8 cellular contexts compared by ENCODE assay signal in genomic region chr1:21594935-21595897, GRCh38.
DNase-seq lines count a peak whose midpoint lies in the region; ATAC-seq and TF ChIP-seq lines count a peak whose summit lies in the region.

No MANE protein-coding gene starts in this region.

- peak; percentile 8 for TF ChIP-seq CTCF in CD8-positive, alpha-beta T cell (IDR thresholded peaks at IDR 0.05)
- peak; percentile 70 for TF ChIP-seq CTCF in HEK293 (tag by site-specific recombination; IDR thresholded peaks at IDR 0.05)
- peak; percentile 73 for TF ChIP-seq CTCF in SK-N-SH (IDR thresholded peaks at IDR 0.05)

- H3K27ac ChIP-seq in CD8-positive, alpha-beta T cell (ENCODE audit: low read depth, low read length) = no peak overlapping the region
- H3K27ac ChIP-seq in HEK293 (ENCODE audit: extremely low read depth, low read depth, low read length) (no peak overlapping the region), SK-N-SH (ENCODE audit: low read depth in 2 of 2, low read length in 1 of 2) (no peak overlapping the region)

- 81% methylated on average over 17 of the region's 26 CpGs for WGBS in SK-N-SH (ENCODE audit: low lambda C conversion rate)

- H3K9me3 Mint-ChIP-seq in CD8-positive, alpha-beta T cell = no peaks in the 10 kb centered on the region

- no peak overlapping the region for H3K9ac ChIP-seq in SK-N-SH

- no peak overlapping the region for H3K27ac Mint-ChIP-seq in CD8-positive, alpha-beta T cell

- H3K79me2 ChIP-seq in SK-N-SH (ENCODE audit: insufficient read depth) = no peaks in the 10 kb centered on the region

- H3K4me1 Mint-ChIP-seq in CD8-positive, alpha-beta T cell (ENCODE audit: low read depth) = peaks cover 3% of the 10 kb centered on the region

- H3K4me2 ChIP-seq in SK-N-SH = no peak overlapping the region

- CTCF ChIA-PET in CD8-positive, alpha-beta T cell (lab: Charles Lee) = interaction anchor here (1.1 kb wide), 1 partner anchor 84 kb away, joined by 3 read pairs; no protein-coding TSS in a partner anchor
- CTCF ChIA-PET in HEK293 (lab: Yijun Ruan, JAX) (interaction anchor here (0.6 to 2.4 kb wide), 23 partner anchors 15 to 1193 kb away, joined by 3 to 10 read pairs (median 4); no protein-coding TSS in a partner anchor), SK-N-SH (lab: Yijun Ruan, JAX) (interaction anchor here (0.6 to 7.0 kb wide), 28 partner anchors 8 to 341 kb away, joined by 3 to 52 read pairs (median 4); partner anchors contain the start of gene ALPL)

- TF ChIP-seq EP300 in SK-N-SH (IDR thresholded peaks at IDR 0.05; ENCODE audit: borderline replicate concordance in 1 of 2, low read depth in 1 of 2, low read length in 1 of 2) = no peak

- H2AFZ ChIP-seq in SK-N-SH (ENCODE audit: low read depth) = no peak overlapping the region

- H4K20me1 ChIP-seq in SK-N-SH (ENCODE audit: insufficient read depth) = no peaks in the 10 kb centered on the region

- H3K27me3 Mint-ChIP-seq in CD8-positive, alpha-beta T cell (ENCODE audit: low read depth) = peaks cover 15% of the 10 kb centered on the region

- ATAC-seq in CD8-positive, alpha-beta T cell = no peak
- ATAC-seq in GM18519 (IDR thresholded peaks at IDR 0.05; ENCODE audit: low FRiP score, unreplicated experiment) = no peak

- no peaks in the 10 kb centered on the region for H3K9me3 ChIP-seq in CD8-positive, alpha-beta T cell (ENCODE audit: low read length)
- H3K9me3 ChIP-seq in HEK293 (ENCODE audit: control insufficient read depth, insufficient read depth, low read depth, low read length) (no peaks in the 10 kb centered on the region), SK-N-SH (no peaks in the 10 kb centered on the region)

- H3K4me1 ChIP-seq in CD8-positive, alpha-beta T cell (ENCODE audit: insufficient read depth, low read length) = no peaks in the 10 kb centered on the region
- H3K4me1 ChIP-seq in HEK293 (ENCODE audit: control insufficient read depth, insufficient read depth, low read length) (no peaks in the 10 kb centered on the region), SK-N-SH (ENCODE audit: control insufficient read depth in 1 of 2, insufficient read depth in 2 of 2, low read depth in 1 of 2, low read length in 1 of 2) (peaks cover 0 to 13% of the 10 kb centered on the region in 2 experiments; a peak in 2 of 4 replicates)

- DNase-seq in CD8-positive, alpha-beta T cell = peak in 6 of 7 experiments; percentile 7 to 51 (median 32)
- DNase-seq in SK-N-SH (peak; percentile 86), astrocyte of the hippocampus (ENCODE audit: low read depth, low spot score) (peak; percentile 69), iris pigment epithelial cell (ENCODE audit: low read depth) (peak; percentile 34), GDM1 (lab: John Stamatoyannopoulos, UW) (no peak)
- DNase-seq in stimulated activated CD4-positive, alpha-beta T cell treated with anti-CD3 and anti-CD28 coated beads, TNF-alpha, amount 100 ng/mL, for 24 hours (ENCODE audit: low read depth in 3 of 3) = peak; percentile 11 to 69 (median 23)

- H3F3A ChIP-seq in SK-N-SH (replicated peaks; ENCODE audit: insufficient read depth) = no peaks in the 10 kb centered on the region

- POLR2A ChIA-PET in CD8-positive, alpha-beta T cell (lab: Charles Lee) = no interaction called here
- POLR2A ChIA-PET in HEK293 (lab: Yijun Ruan, JAX) (no interaction called here), SK-N-SH (lab: Yijun Ruan, JAX) (no interaction called here)

- no peaks in the 10 kb centered on the region for H3K36me3 ChIP-seq in CD8-positive, alpha-beta T cell (ENCODE audit: insufficient read depth, low read length)
- H3K36me3 ChIP-seq in HEK293 (ENCODE audit: control insufficient read depth in 2 of 2, insufficient read depth in 1 of 2, low read length in 2 of 2) (no peaks in the 10 kb centered on the region), SK-N-SH (replicated peaks in 1 of 2; ENCODE audit: control insufficient read depth in 1 of 2, insufficient read depth in 2 of 2, low read length in 1 of 2) (no peaks in the 10 kb centered on the region)

- intact Hi-C loops in CD8-positive, alpha-beta T cell (cut with DNase I, micrococcal nuclease) = no loop called here

- H3K36me3 Mint-ChIP-seq in CD8-positive, alpha-beta T cell = no peaks in the 10 kb centered on the region

- no peaks in the 10 kb centered on the region for H3K9me2 ChIP-seq in SK-N-SH

- no peak overlapping the region for H3K4me3 ChIP-seq in CD8-positive, alpha-beta T cell (ENCODE audit: low read depth, low read length)
- no peak overlapping the region for H3K4me3 ChIP-seq in HEK293 (ENCODE audit: low read depth, low read length)
- H3K4me3 ChIP-seq in SK-N-SH (ENCODE audit: low read depth in 2 of 2, low read length in 1 of 2) = no peak overlapping the region; a peak in 1 of 4 replicates

- no peaks in the 10 kb centered on the region for H3K27me3 ChIP-seq in CD8-positive, alpha-beta T cell (ENCODE audit: insufficient read depth, low read length)
- no peaks in the 10 kb centered on the region for H3K27me3 ChIP-seq in SK-N-SH (ENCODE audit: insufficient read depth)

- H3K4me3 Mint-ChIP-seq in CD8-positive, alpha-beta T cell = no peak overlapping the region

- TF ChIP-seq RAD21 in SK-N-SH (IDR thresholded peaks at IDR 0.05; ENCODE audit: low read length) = peak; percentile 74

TF ChIP-seq in HEK293, 187 proteins besides CTCF, POLR2A, EP300 and RAD21:
- TF ChIP-seq, protein P1, sequence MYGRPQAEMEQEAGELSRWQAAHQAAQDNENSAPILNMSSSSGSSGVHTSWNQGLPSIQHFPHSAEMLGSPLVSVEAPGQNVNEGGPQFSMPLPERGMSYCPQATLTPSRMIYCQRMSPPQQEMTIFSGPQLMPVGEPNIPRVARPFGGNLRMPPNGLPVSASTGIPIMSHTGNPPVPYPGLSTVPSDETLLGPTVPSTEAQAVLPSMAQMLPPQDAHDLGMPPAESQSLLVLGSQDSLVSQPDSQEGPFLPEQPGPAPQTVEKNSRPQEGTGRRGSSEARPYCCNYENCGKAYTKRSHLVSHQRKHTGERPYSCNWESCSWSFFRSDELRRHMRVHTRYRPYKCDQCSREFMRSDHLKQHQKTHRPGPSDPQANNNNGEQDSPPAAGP (tag by site-specific recombination; IDR thresholded peaks at IDR 0.05) = 0 out of 2 replicates have a peak, but pooled peaks have one; percentile 18
- no peak for TF ChIP-seq BCL11A (tag by site-specific recombination; IDR thresholded peaks at IDR 0.05; ENCODE audit: low read depth)
- 0 out of 2 replicates have a peak, but pooled peaks have one; percentile 29 for TF ChIP-seq ZNF24 (tag by site-specific recombination; IDR thresholded peaks at IDR 0.05)
- TF ChIP-seq KLF8 (tag by site-specific recombination; IDR thresholded peaks at IDR 0.05) = peak; percentile 23; the same call in 1 of the 2 replicates
- 0 out of 2 replicates have a peak, but pooled peaks have one; percentile 29 for TF ChIP-seq ZSCAN30 (tag by site-specific recombination; IDR thresholded peaks at IDR 0.05)
- peak; percentile 99 for TF ChIP-seq ZNF121 (tag by site-specific recombination; IDR thresholded peaks at IDR 0.05)
- peak; percentile 80 for TF ChIP-seq ZNF654 (tag by site-specific recombination; IDR thresholded peaks at IDR 0.05; ENCODE audit: low read depth)
- TF ChIP-seq ZNF664 (tag by site-specific recombination; IDR thresholded peaks at IDR 0.05) = peak; percentile 100
- 0 out of 2 replicates have a peak, but pooled peaks have one; percentile 16 for TF ChIP-seq KLF9 (tag by site-specific recombination; IDR thresholded peaks at IDR 0.05; ENCODE audit: low read depth)
- no peak for TF ChIP-seq ZNF426 (tag by site-specific recombination; IDR thresholded peaks at IDR 0.05)
- TF ChIP-seq ZNF701 (tag by site-specific recombination; IDR thresholded peaks at IDR 0.05) = no peak
- peak; percentile 38 for TF ChIP-seq ZNF366 (tag by site-specific recombination; conservative IDR thresholded peaks at IDR 0.05)
TF ChIP-seq in HEK293: peak in this region for 9.

TF ChIP-seq in SK-N-SH, 30 proteins besides CTCF, POLR2A, EP300 and RAD21:
- no peak for TF ChIP-seq YY1 (IDR thresholded peaks at IDR 0.05; ENCODE audit: low read depth)
- no peak for TF ChIP-seq GATA2 (CRISPR knock-in tag; IDR thresholded peaks at IDR 0.05)
- no peak for TF ChIP-seq SIN3A (IDR thresholded peaks at IDR 0.05; ENCODE audit: borderline replicate concordance, low read depth, low read length)
- no peak for TF ChIP-seq MXI1 (IDR thresholded peaks at IDR 0.05; ENCODE audit: low read depth, low read length)
- TF ChIP-seq CHD2 (IDR thresholded peaks at IDR 0.05; ENCODE audit: low read length, partially characterized antibody) = no peak
- peak; percentile 33; the same call in 1 of the 2 replicates for TF ChIP-seq RCOR1 (IDR thresholded peaks at IDR 0.05; ENCODE audit: low read length)
- TF ChIP-seq, protein P2, sequence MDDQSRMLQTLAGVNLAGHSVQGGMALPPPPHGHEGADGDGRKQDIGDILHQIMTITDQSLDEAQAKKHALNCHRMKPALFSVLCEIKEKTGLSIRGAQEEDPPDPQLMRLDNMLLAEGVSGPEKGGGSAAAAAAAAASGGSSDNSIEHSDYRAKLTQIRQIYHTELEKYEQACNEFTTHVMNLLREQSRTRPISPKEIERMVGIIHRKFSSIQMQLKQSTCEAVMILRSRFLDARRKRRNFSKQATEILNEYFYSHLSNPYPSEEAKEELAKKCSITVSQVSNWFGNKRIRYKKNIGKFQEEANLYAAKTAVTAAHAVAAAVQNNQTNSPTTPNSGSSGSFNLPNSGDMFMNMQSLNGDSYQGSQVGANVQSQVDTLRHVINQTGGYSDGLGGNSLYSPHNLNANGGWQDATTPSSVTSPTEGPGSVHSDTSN (IDR thresholded peaks at IDR 0.05) = no peak
- TF ChIP-seq RXRA (IDR thresholded peaks at IDR 0.05; ENCODE audit: borderline replicate concordance, low read depth) = no peak
- TF ChIP-seq FOXJ3 (CRISPR knock-in tag; IDR thresholded peaks at IDR 0.05) = no peak
- TF ChIP-seq GABPA (IDR thresholded peaks at IDR 0.05; ENCODE audit: low read depth) = no peak
- TF ChIP-seq, protein P3, sequence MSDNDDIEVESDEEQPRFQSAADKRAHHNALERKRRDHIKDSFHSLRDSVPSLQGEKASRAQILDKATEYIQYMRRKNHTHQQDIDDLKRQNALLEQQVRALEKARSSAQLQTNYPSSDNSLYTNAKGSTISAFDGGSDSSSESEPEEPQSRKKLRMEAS (IDR thresholded peaks at IDR 0.05; ENCODE audit: low read depth) = no peak
- TF ChIP-seq, protein P4, sequence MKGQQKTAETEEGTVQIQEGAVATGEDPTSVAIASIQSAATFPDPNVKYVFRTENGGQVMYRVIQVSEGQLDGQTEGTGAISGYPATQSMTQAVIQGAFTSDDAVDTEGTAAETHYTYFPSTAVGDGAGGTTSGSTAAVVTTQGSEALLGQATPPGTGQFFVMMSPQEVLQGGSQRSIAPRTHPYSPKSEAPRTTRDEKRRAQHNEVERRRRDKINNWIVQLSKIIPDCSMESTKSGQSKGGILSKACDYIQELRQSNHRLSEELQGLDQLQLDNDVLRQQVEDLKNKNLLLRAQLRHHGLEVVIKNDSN (IDR thresholded peaks at IDR 0.05; ENCODE audit: borderline replicate concordance, low read depth) = no peak
- peak; percentile 76 for TF ChIP-seq SMC3 (IDR thresholded peaks at IDR 0.05; ENCODE audit: low read depth, low read length)
- no peak for TF ChIP-seq TCF12 (IDR thresholded peaks at IDR 0.05)
- no peak for TF ChIP-seq TAF1 (IDR thresholded peaks at IDR 0.05; ENCODE audit: borderline replicate concordance, low read depth, low read length)

Comparison
In these comparisons a context has a peak if more than half of its experiments do, and no peak if none do; other contexts are left out.
1. CTCF ChIP-seq: peak in every context shown above with its lines; median percentile 73 in SK-N-SH; 70 in HEK293; 8 in CD8-positive, alpha-beta T cell.